Comparison of ENCODE assay signal across 8 cellular contexts in the genomic region with DNA sequence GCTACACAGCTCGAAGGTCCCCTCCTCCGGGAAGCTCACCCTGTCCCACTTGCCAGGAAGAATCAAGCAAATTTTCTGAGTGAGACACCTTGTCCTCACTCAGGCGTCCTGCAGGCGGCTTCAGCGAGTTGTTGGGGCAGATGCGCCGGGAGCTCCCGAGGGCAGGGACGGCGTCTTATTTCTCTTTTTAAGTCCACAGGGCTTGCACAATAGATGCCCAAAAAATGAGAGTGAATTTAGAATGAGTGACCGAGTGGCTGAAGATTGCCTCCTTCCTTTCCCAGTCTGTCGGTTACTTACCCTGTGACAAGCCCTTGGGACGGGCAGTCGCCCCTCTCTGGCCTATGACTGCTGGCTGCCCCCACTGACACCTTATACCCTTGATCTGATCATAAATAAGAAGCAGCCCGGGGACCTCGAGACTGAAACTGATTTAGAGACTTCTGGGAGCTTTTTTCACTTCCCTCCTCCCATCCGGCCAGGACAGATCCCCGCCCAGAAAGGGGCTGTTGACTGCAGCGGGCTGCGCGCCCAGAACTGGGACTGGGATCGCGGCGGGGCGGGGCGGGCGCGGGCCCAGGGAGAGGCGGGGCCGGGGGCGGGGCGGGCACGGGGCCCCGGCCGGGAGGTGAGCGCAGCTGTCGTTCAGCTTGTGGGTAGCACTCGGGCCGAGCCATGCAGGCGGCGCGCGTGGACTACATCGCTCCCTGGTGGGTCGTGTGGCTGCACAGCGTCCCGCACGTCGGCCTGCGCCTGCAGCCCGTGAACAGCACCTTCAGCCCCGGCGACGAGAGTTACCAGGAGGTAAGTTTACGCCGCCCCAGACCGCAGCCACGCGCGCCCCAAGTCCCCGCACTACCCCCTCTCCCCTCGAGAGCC. TPM values are rescaled to one million over a fixed set of nuclear protein-coding genes. Genes with fewer than 3 reads are reported as not detected.
DNase-seq lines count a peak whose midpoint lies in the region; ATAC-seq and TF ChIP-seq lines count a peak whose summit lies in the region.

Gene TTYH2, plus strand, starts transcription at position 659 of the 879 bp plus-strand sequence. Its CDS starts 17 bp downstream, at position 676.

- H3K36me3 ChIP-seq in left ventricle myocardium inferior (peaks cover 22% of the 10 kb centered on the region), prostate gland (peaks cover 0 to 2% of the 10 kb centered on the region in 2 donors), uterus (no peaks in the 10 kb centered on the region)

- H3K27ac ChIP-seq in left ventricle myocardium inferior (replicated peaks) (peak within 1 kb of the TSS; percentile 93), prostate gland (peak within 1 kb of the TSS; percentile 74), uterus (peak within 1 kb of the TSS; percentile 72 to 82)

- DNase-seq in GM12865 (ENCODE audit: low read depth) (peak; percentile 88), NCI-H1105 treated with DMSO at 0.1 percent for 48 hours (lab: John Stamatoyannopoulos, UW) (peak; percentile 55), T-helper 1 cell (peak; percentile 67 to 76 (median 69)), amniotic epithelial cell (ENCODE audit: low read depth) (peak; percentile 74), left ventricle myocardium inferior (peak; percentile 89), prostate gland (ENCODE audit: low spot score) (peak; percentile 90), uterus (peak; percentile 90 to 91)

- H3K27me3 ChIP-seq in left ventricle myocardium inferior (ENCODE audit: low read depth), result no peaks in the 10 kb centered on the region
- H3K27me3 ChIP-seq in prostate gland (replicated peaks; ENCODE audit: insufficient read depth), result no peaks in the 10 kb centered on the region
- H3K27me3 ChIP-seq in uterus, result no peaks in the 10 kb centered on the region

- ATAC-seq in HG02623 (IDR thresholded peaks at IDR 0.05; ENCODE audit: unreplicated experiment), result peak; percentile 60

- TF ChIP-seq POLR2A in prostate gland (IDR thresholded peaks at IDR 0.05) (peak; percentile 53), uterus (IDR thresholded peaks at IDR 0.05) (peak; percentile 9 to 46)

- peaks cover 84% of the 10 kb centered on the region for H3K4me1 ChIP-seq in left ventricle myocardium inferior
- peaks cover 7% of the 10 kb centered on the region for H3K4me1 ChIP-seq in prostate gland (replicated peaks)
- peaks cover 0 to 12% of the 10 kb centered on the region in 2 donors for H3K4me1 ChIP-seq in uterus

- H3K9me3 ChIP-seq in left ventricle myocardium inferior (replicated peaks) (no peaks in the 10 kb centered on the region), prostate gland (no peaks in the 10 kb centered on the region), uterus (no peaks in the 10 kb centered on the region)

- TF ChIP-seq CTCF in GM12865 (IDR thresholded peaks at IDR 0.05; ENCODE audit: insufficient read depth, low read depth, low read length, missing control alignments), result peak; percentile 35
- TF ChIP-seq CTCF in left ventricle myocardium inferior (IDR thresholded peaks at IDR 0.05; ENCODE audit: borderline replicate concordance), result peak; percentile 22
- TF ChIP-seq CTCF in prostate gland (IDR thresholded peaks at IDR 0.05), result peak in 1 of 4 experiments; percentile 20
- peak in 3 of 4 experiments; percentile 1 to 34 (median 25) for TF ChIP-seq CTCF in uterus (IDR thresholded peaks at IDR 0.05)

- under 1% methylated on average over 50 of the region's 62 CpGs for WGBS in prostate gland

- H3K4me3 ChIP-seq in GM12865 (ENCODE audit: low read depth, low read length), result peak within 1 kb of the TSS; percentile 57
- H3K4me3 ChIP-seq in left ventricle myocardium inferior, result peak within 1 kb of the TSS; percentile 72
- H3K4me3 ChIP-seq in prostate gland, result peak within 1 kb of the TSS; percentile 34 to 44
- peak within 1 kb of the TSS; percentile 48 to 53 for H3K4me3 ChIP-seq in uterus

- intact Hi-C loops in left ventricle myocardium inferior (cut with micrococcal nuclease) (loop anchor here (5.0 kb wide), 1 partner anchor 84 kb away; no protein-coding TSS in a partner anchor), prostate gland (cut with DNase I) (loop anchor here (5.0 kb wide), 3 partner anchors 84 to 239 kb away; partner anchors contain the start of gene GPR142), uterus (cut with DNase I; ENCODE audit: low total_unique reads) (no loop called here)

RNA-seq across cellular contexts. Expression of gene TTYH2, which starts in this region (rescaled TPM):
- total RNA-seq in left ventricle myocardium inferior (28.1 TPM), prostate gland (10 to 100 TPM in 1 of 2 donors, 1 to 10 TPM in 1; 7.7 to 43.3 TPM), uterus (10 to 100 TPM in 2 of 4 donors, 1 to 10 TPM in 1, under 1 TPM in 1; 0.51 to 34.8 (median 10.3) TPM)

Comparison
In these comparisons a context has a peak if more than half of its experiments do, and no peak if none do; other contexts are left out.
1. Peak in every context shown above with its lines: DNase-seq, ATAC-seq, H3K4me3 ChIP-seq and H3K27ac ChIP-seq.